ENCODE assay signal across 8 cellular contexts in the genomic region with DNA sequence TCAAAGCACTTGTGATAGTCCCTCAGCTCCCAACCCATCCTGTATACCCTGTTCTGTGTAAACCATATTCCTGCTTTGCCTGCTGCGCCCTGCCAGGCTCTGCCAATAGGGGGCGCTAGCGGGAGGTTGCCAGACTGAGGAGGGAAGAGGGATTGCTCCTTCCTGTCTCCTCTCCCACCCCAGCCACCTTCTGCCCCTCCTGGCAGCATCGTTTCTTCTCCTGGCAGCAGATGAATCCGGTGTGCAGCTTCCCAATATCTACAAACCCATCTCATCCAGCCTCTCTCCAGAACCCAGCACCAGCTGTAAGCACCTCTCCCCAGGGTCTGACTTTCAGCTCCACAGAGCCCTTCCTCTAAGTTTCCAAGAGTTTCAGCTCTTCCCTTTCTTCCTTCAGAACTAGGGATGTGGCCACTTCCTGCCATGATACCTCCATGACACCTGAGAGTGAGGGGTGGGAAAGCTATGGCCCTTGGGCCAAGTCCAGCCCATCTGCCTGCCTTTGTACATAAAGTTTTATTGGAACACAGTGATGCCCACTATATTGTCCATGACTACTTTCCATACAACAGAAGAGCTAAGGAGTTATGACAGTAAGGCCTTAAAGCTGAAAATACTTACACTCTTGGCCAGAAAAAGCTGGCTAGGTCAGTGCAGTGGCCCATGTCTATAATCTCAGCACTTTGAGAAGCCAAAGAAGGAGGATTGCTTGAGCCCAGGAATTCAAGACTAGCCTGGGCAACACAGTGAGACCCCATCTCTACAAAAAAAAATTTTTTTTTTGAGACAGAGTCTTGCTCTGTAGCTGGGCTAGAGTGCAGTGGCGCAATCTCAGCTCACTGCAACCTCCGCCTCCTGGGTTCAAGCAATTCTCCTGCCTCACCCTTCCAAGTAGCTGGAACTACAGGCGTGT. TPM values are rescaled to one million over a fixed set of nuclear protein-coding genes. Genes with fewer than 3 reads are reported as not detected.
DNase-seq lines count a peak whose midpoint lies in the region; ATAC-seq and TF ChIP-seq lines count a peak whose summit lies in the region.

No MANE protein-coding gene starts in this region.

- intact Hi-C loops in left ventricle myocardium superior (cut with micrococcal nuclease) (no loop called here), esophagus muscularis mucosa (cut with DNase I) (no loop called here), transverse colon (cut with DNase I; ENCODE audit: low total_unique reads) (no loop called here), vagina (cut with DNase I) (no loop called here)

- no peak for ATAC-seq in left ventricle myocardium superior

- H3K27ac ChIP-seq in cardiac muscle cell, result no peak overlapping the region
- no peak overlapping the region for H3K27ac ChIP-seq in esophagus muscularis mucosa (replicated peaks in 1 of 4)
- no peak overlapping the region for H3K27ac ChIP-seq in transverse colon
- H3K27ac ChIP-seq in coronary artery, result no peak overlapping the region
- no peak overlapping the region for H3K27ac ChIP-seq in vagina

- H3K4me1 ChIP-seq in cardiac muscle cell (ENCODE audit: low read depth) (peaks cover 10% of the 10 kb centered on the region), esophagus muscularis mucosa (peaks cover 13 to 31% (median 24%) of the 10 kb centered on the region in 4 donors), transverse colon (peaks cover 0 to 12% (median 8%) of the 10 kb centered on the region in 4 donors), vagina (no peaks in the 10 kb centered on the region)

- WGBS in esophagus muscularis mucosa, result 67% methylated on average over 8 of the region's 8 CpGs
- 60% methylated on average over 2 to 8 of the region's 8 CpGs for WGBS in transverse colon (ENCODE audit: low coverage in 1 of 2), 2 donors

- in situ Hi-C loops in SK-MEL-5 (cut with HindIII; ENCODE audit: low pct_unique_long_range_greater_than_20kb, low sequenced_read_pairs) (no loop called here), transverse colon (cut with MboI; ENCODE audit: low pct_ligation_motif_present in 1 of 4, low pct_unique_long_range_greater_than_20kb in 1 of 4, low sequenced_read_pairs in 3 of 4) (no loop called here)

- DNase-seq in cardiac muscle cell (ENCODE audit: low read depth in 1 of 2, low spot score in 1 of 2) (no peak), left ventricle myocardium superior (no peak), SK-MEL-5 (ENCODE audit: low read depth, low spot score) (peak; percentile 59), esophagus muscularis mucosa (ENCODE audit: extremely low spot score) (no peak), transverse colon (no peak), coronary artery (ENCODE audit: low spot score) (no peak), H4 (ENCODE audit: low spot score) (no peak), vagina (ENCODE audit: extremely low spot score in 2 of 2) (no peak)

- H3K27me3 ChIP-seq in cardiac muscle cell (no peaks in the 10 kb centered on the region), esophagus muscularis mucosa (no peaks in the 10 kb centered on the region), transverse colon (no peaks in the 10 kb centered on the region), vagina (no peaks in the 10 kb centered on the region)

- TF ChIP-seq EP300 in esophagus muscularis mucosa (IDR thresholded peaks at IDR 0.05) (no peak), transverse colon (IDR thresholded peaks at IDR 0.05; ENCODE audit: low read depth) (no peak)

- TF ChIP-seq POLR2A in esophagus muscularis mucosa (IDR thresholded peaks at IDR 0.05; ENCODE audit: low read depth) (no peak), transverse colon (IDR thresholded peaks at IDR 0.05) (no peak), vagina (IDR thresholded peaks at IDR 0.05) (no peak)

- TF ChIP-seq CTCF in cardiac muscle cell (IDR thresholded peaks at IDR 0.05; ENCODE audit: low read depth, low read length) (peak; percentile 46), esophagus muscularis mucosa (IDR thresholded peaks at IDR 0.05) (peak; percentile 11 to 33 (median 14)), transverse colon (IDR thresholded peaks at IDR 0.05) (peak in 3 of 5 experiments; percentile 28 to 33 (median 32)), coronary artery (IDR thresholded peaks at IDR 0.05) (no peak), vagina (IDR thresholded peaks at IDR 0.05) (no peak)

- H3K4me3 ChIP-seq in cardiac muscle cell (no peak overlapping the region), esophagus muscularis mucosa (no peak overlapping the region), transverse colon (no peak overlapping the region), coronary artery (no peak overlapping the region), vagina (no peak overlapping the region)

- H3K36me3 ChIP-seq in cardiac muscle cell, result no peaks in the 10 kb centered on the region
- H3K36me3 ChIP-seq in esophagus muscularis mucosa, result peaks cover 0 to 15% (median 4%) of the 10 kb centered on the region in 4 donors
- H3K36me3 ChIP-seq in transverse colon, result no peaks in the 10 kb centered on the region
- no peaks in the 10 kb centered on the region for H3K36me3 ChIP-seq in vagina

- H3K9me3 ChIP-seq in cardiac muscle cell (ENCODE audit: low read depth) (no peaks in the 10 kb centered on the region), esophagus muscularis mucosa (no peaks in the 10 kb centered on the region), transverse colon (no peaks in the 10 kb centered on the region), vagina (no peaks in the 10 kb centered on the region)

RNA-seq across cellular contexts. Expression of a gene that starts 34.5 kb away (rescaled TPM):
- total RNA-seq in cardiac muscle cell (4.5 and 6.1 TPM in 2 replicates), left ventricle myocardium superior (416 TPM), esophagus muscularis mucosa (1 to 10 TPM; 2.1 to 4.3 (median 3.5) TPM), transverse colon (1 to 10 TPM in 2 of 4 donors, under 1 TPM in 1, not detected in 1; 0.20 to 1.1 (median 1.1) TPM), vagina (4.7 TPM)
- polyA plus RNA-seq in cardiac muscle cell, result 8.1 and 9.9 TPM in 2 replicates
- 1.2 and 2.7 TPM in 2 replicates for total RNA-seq in SK-MEL-5 (2014; rRNA removed; shearing (Covaris generic))
- polyA plus RNA-seq in SK-MEL-5 (2015; cell fraction: cytosol; rRNA removed), result 4.9 and 6.4 TPM in 2 replicates
- polyA plus RNA-seq in SK-MEL-5 (2015; cell fraction: nucleus; rRNA removed), result 1.3 and 1.5 TPM in 2 replicates
- total RNA-seq in H4 (2014; rRNA removed; shearing (Covaris generic)), result 2.1 and 2.8 TPM in 2 replicates

RNA-seq across cellular contexts. Expression of a gene that starts 41.4 kb away (rescaled TPM):
- 9.1 and 11.8 TPM in 2 replicates for total RNA-seq in cardiac muscle cell
- polyA plus RNA-seq in cardiac muscle cell, result 3.4 and 6.3 TPM in 2 replicates
- total RNA-seq in left ventricle myocardium superior, result 5.4 TPM
- not detected in 2 replicates for total RNA-seq in SK-MEL-5 (2014; rRNA removed; shearing (Covaris generic))
- polyA plus RNA-seq in SK-MEL-5 (2015; cell fraction: cytosol; rRNA removed), result 0.21 and 0.90 TPM in 2 replicates
- polyA plus RNA-seq in SK-MEL-5 (2015; cell fraction: nucleus; rRNA removed), result 1.2 TPM in 2 replicates
- 10 to 100 TPM in 2 of 4 donors, 1 to 10 TPM in 2; 8.6 to 27.6 (median 13.8) TPM for total RNA-seq in esophagus muscularis mucosa
- 10 to 100 TPM in 1 of 4 donors, 1 to 10 TPM in 3; 1.6 to 13.1 (median 3.6) TPM for total RNA-seq in transverse colon
- total RNA-seq in H4 (2014; rRNA removed; shearing (Covaris generic)), result 0.12 TPM in 1 of 2 replicates, not detected in the other
- total RNA-seq in vagina, result 2.5 TPM

RNA-seq across cellular contexts. Expression of a gene that starts 47.4 kb away (rescaled TPM):
- total RNA-seq in cardiac muscle cell (29.2 and 36.2 TPM in 2 replicates), left ventricle myocardium superior (10.2 TPM), esophagus muscularis mucosa (10 to 100 TPM; 15.0 to 28.4 (median 21.7) TPM), transverse colon (10 to 100 TPM in 3 of 4 donors, 1 to 10 TPM in 1; 8.0 to 18.7 (median 16.5) TPM), vagina (26.5 TPM)
- 23.9 and 32.5 TPM in 2 replicates for polyA plus RNA-seq in cardiac muscle cell
- total RNA-seq in SK-MEL-5 (2014; rRNA removed; shearing (Covaris generic)), result 11.9 and 13.8 TPM in 2 replicates
- polyA plus RNA-seq in SK-MEL-5 (2015; cell fraction: cytosol; rRNA removed), result 22.1 and 22.3 TPM in 2 replicates
- 4.5 and 9.5 TPM in 2 replicates for polyA plus RNA-seq in SK-MEL-5 (2015; cell fraction: nucleus; rRNA removed)
- 11.8 and 15.8 TPM in 2 replicates for total RNA-seq in H4 (2014; rRNA removed; shearing (Covaris generic))

Comparison
In these comparisons a context has a peak if more than half of its experiments do, and no peak if none do; other contexts are left out.
1. RNA of a gene that starts 34.5 kb away (total RNA-seq): 416 TPM in left ventricle myocardium superior (single experiment); 4.5 to 6.1 TPM in cardiac muscle cell, 4.7 TPM in vagina (single experiment), 2.1 to 4.3 TPM in esophagus muscularis mucosa, 2.1 to 2.8 TPM in H4, 1.2 to 2.7 TPM in SK-MEL-5 and 0.20 to 1.1 TPM in transverse colon; every median in the first group is over 10 times any median in the second.
2. CTCF ChIP-seq: peak in cardiac muscle cell (single experiment), esophagus muscularis mucosa (3 of 3) and transverse colon (3 of 5); none in coronary artery (single experiment) and vagina (0 of 3).